ENCODE assay signal across 27 cellular contexts in the genomic region with DNA sequence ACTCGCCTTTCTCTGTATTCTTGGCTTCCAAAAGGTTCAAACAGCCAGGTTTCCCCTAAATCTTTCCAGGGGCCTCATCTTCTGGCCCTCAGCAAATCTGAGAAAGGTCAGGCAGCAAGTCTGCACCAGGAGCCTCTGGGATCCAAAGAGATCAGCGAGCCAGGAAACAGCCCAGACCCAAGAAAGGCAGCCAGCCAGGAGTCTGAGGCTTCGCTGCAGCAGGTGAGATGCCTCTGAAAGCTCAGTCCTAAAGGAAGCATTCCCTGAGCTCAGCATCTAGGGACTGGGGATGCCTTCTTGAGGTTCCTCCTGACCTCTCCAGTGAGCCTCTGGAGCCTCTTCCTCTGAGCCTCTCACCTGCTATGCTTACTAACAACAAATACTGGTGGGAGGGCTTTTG.
"Had no signal": no experiment of that assay in that cellular context is flagged by ENCODE, and none has a peak within 500 bp of the region (broad histone marks: within the 10 kb centered on the region; RNA-seq: fewer than 3 reads in every experiment).

No MANE protein-coding gene starts in this region.

- ATAC-seq: left cardiac atrium; left lung; lower lobe of right lung; naive thymus-derived CD8-positive, alpha-beta T cell; right lobe of liver; stimulated activated naive B cell treated with anti-CD40 and anti-IgM and Interleukin-4, amounts not matched to agents 10 μg/mL and 1 μg/mL and 100 μg/mL, for 72 hours; stimulated activated naive CD8-positive, alpha-beta T cell treated with anti-CD3 and anti-CD28 coated beads, Interleukin-15, Interleukin-2, amounts not matched to agents 100 U/mL and 50 U/mL, for 24 hours had no signal

- H3K9me3 ChIP-seq: left lung, lower lobe of right lung, neutrophil, ovary, right atrium auricular region, right lobe of liver, suprapubic skin, thoracic aorta, tibial artery, uterus had no signal

- H3K27me3 ChIP-seq: neural progenitor cell, ovary, right atrium auricular region, right lobe of liver, uterus had no signal

- H3K36me3 Mint-ChIP-seq: naive thymus-derived CD8-positive, alpha-beta T cell; neural progenitor cell; stimulated activated naive B cell treated with anti-CD40 and anti-IgM and Interleukin-4, amounts not matched to agents 10 μg/mL and 1 μg/mL and 100 μg/mL, for 72 hours had no signal

- H3K27ac Mint-ChIP-seq: naive thymus-derived CD8-positive, alpha-beta T cell; neural progenitor cell; stimulated activated naive B cell treated with anti-CD40 and anti-IgM and Interleukin-4, amounts not matched to agents 10 μg/mL and 1 μg/mL and 100 μg/mL, for 72 hours had no signal

- H3K36me3 ChIP-seq: left lung, lower lobe of right lung, neural progenitor cell, neutrophil, ovary, right atrium auricular region, right lobe of liver, suprapubic skin, thoracic aorta, tibial artery, uterus had no signal

- H3K27ac ChIP-seq: hepatocyte, left lung, lower lobe of right lung, neural progenitor cell, neutrophil, ovary, right atrium auricular region, right lobe of liver, suprapubic skin, thoracic aorta, tibial artery, uterus had no signal

- H3K4me1 Mint-ChIP-seq: stimulated activated naive B cell treated with anti-CD40 and anti-IgM and Interleukin-4, amounts not matched to agents 10 μg/mL and 1 μg/mL and 100 μg/mL, for 72 hours had no signal

- H3K4me3 Mint-ChIP-seq: neural progenitor cell; stimulated activated naive B cell treated with anti-CD40 and anti-IgM and Interleukin-4, amounts not matched to agents 10 μg/mL and 1 μg/mL and 100 μg/mL, for 72 hours had no signal

- H3K4me3 ChIP-seq: hepatocyte, left lung, lower lobe of right lung, neural progenitor cell, ovary, right atrium auricular region, right lobe of liver, smooth muscle cell, suprapubic skin, thoracic aorta, tibial artery, uterus had no signal

- H3K9me3 Mint-ChIP-seq: naive thymus-derived CD8-positive, alpha-beta T cell; nephron; neural progenitor cell; stimulated activated naive B cell treated with anti-CD40 and anti-IgM and Interleukin-4, amounts not matched to agents 10 μg/mL and 1 μg/mL and 100 μg/mL, for 72 hours had no signal

- DNase-seq: kidney glomerular epithelial cell; left cardiac atrium; left lung; lower lobe of right lung; mammary epithelial cell; mesenchymal stem cell; naive thymus-derived CD8-positive, alpha-beta T cell; occipital lobe; ovary; right lobe of liver; stimulated activated CD4-positive, alpha-beta T cell treated with anti-CD3 and anti-CD28 coated beads, Interleukin-1b, Interleukin-23, amount 100 ng/mL, for 48 hours; stimulated activated CD4-positive, alpha-beta T cell treated with anti-CD3 and anti-CD28 coated beads, Interleukin-2, amount 100 ng/mL, for 48 hours; stimulated activated CD4-positive, alpha-beta T cell treated with anti-CD3 and anti-CD28 coated beads, Interleukin-4, amount 100 ng/mL, for 4 hours; stimulated activated CD8-positive, alpha-beta memory T cell treated with anti-CD3 and anti-CD28 coated beads, Interleukin-4, amount 100 ng/mL, for 48 hours; stimulated activated naive B cell treated with anti-CD40 and anti-IgM and Interleukin-4, amounts not matched to agents 10 μg/mL and 1 μg/mL and 100 μg/mL, for 72 hours; stimulated activated naive CD8-positive, alpha-beta T cell treated with anti-CD3 and anti-CD28 coated beads, Interleukin-15, Interleukin-2, amounts not matched to agents 100 U/mL and 50 U/mL, for 24 hours; tibial artery; trophoblast cell; uterus had no signal

- H3K4me1 ChIP-seq: left lung, lower lobe of right lung, right atrium auricular region, right lobe of liver, suprapubic skin, tibial artery, uterus had no signal
